Comparison of ENCODE assay signal across 26 cellular contexts in the genomic region with DNA sequence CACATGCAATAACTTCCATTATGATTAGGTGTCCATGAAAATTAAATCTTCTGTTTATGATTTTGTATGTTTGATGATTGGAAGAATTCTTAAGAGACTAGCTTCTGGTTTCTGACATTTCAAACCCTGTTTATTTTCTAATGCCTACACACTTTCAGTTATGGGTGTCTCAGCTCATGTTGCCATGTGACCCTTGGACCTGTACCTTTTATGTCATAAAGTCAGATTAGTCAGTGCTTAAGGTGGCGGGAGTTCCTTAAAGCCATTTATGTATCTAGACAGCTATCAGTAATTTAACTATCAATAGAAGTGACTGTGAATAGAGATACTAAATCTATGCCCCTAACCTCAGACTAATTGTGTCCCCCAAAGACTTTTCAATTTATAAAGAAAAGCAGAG.
"Had no signal": no experiment of that assay in that cellular context is flagged by ENCODE, and none has a peak within 500 bp of the region (broad histone marks: within the 10 kb centered on the region; RNA-seq: fewer than 3 reads in every experiment).

No MANE protein-coding gene starts in this region.

- H3K4me2 ChIP-seq: KMS-11 had no signal

- H3K27ac ChIP-seq: ascending aorta, body of pancreas, KMS-11 had no signal

- ATAC-seq: activated CD8-positive, alpha-beta memory T cell treated with anti-CD3 and anti-CD28 coated beads, Interleukin-2, amount 10 ng/mL, durations not matched to agents 7 days and 5 days; body of pancreas; T-helper 17 cell had no signal

- H3K36me3 ChIP-seq: ascending aorta, MG63 had no signal

- H3K9me3 ChIP-seq: ascending aorta, body of pancreas, MG63 had no signal

- H3K9ac ChIP-seq: KMS-11 had no signal

- FAIRE-seq: bronchial epithelial cell, TTC549 had no signal

- H3K4me1 ChIP-seq: ascending aorta, body of pancreas had no signal

- H3K4me3 ChIP-seq: ascending aorta, body of pancreas, MG63 had no signal

- H3K27me3 ChIP-seq: ascending aorta, body of pancreas, MG63 had no signal

- DNase-seq: activated B cell treated with CpG ODN at 0.5 μM for 24 hours; activated CD4-positive, alpha-beta T cell treated with anti-CD3 and anti-CD28 coated beads for 1 hour; activated CD4-positive, alpha-beta T cell treated with anti-CD3 and anti-CD28 coated beads, Interleukin-2, amount 10 ng/mL, durations not matched to agents 24 days and 14 days; activated CD4-positive, alpha-beta T cell treated with anti-CD3 and anti-CD28 coated beads, Interleukin-2, amount 50 U/mL, for 48 hours; activated CD8-positive, alpha-beta memory T cell treated with anti-CD3 and anti-CD28 coated beads, Interleukin-2, amount 10 ng/mL, durations not matched to agents 7 days and 5 days; activated effector memory CD4-positive, alpha-beta T cell treated with Interleukin-2 at 50 U/mL for 16 hours; activated naive CD4-positive, alpha-beta T cell; activated T-cell treated with anti-CD3 and anti-CD28 coated beads, Interleukin-2, amount 50 U/mL, for 24 hours; central memory CD4-positive, alpha-beta T cell; MG63; MV-4-11; NCI-H1105 treated with DMSO at 0.1 percent for 48 hours; NCI-H1436 treated with DMSO at 0.1 percent for 48 hours; NCI-H187; NCI-H2081; NCI-H446; NCI-H524 treated with DMSO at 0.1 percent for 48 hours; NCI-H748 treated with DMSO at 0.1 percent for 48 hours; SIG-M5; T-helper 17 cell; T1000 had no signal
